ENCODE assay signal across 33 cellular contexts in the genomic region with DNA sequence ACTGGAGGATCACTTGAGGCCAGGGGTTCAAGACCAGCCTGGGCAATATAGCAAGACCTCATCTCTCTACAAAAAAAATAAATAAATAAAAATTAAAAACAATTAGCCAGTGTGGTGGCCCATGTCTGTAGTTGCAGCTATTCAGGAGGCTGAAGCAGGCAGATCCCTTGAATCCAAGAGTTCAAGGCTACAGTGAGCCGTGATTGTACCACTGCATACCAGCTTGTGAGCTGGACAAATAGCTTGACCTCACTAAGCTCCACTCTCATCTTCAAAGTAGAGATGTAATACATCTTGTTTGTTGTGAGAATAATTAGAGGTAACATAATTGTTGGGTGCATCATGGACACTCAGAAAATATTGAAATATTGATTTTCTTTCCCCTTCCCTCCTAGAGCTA.
"Had no signal": no experiment of that assay in that cellular context is flagged by ENCODE, and none has a peak within 500 bp of the region (broad histone marks: within the 10 kb centered on the region; RNA-seq: fewer than 3 reads in every experiment).

No MANE protein-coding gene starts in this region.

- H3K27ac ChIP-seq: adrenal gland, ascending aorta, body of pancreas, brain microvascular endothelial cell, breast epithelium, cardiac muscle cell had no signal

- H3K4me1 ChIP-seq: adrenal gland, body of pancreas, breast epithelium had no signal

- DNase-seq: activated effector memory CD4-positive, alpha-beta T cell treated with anti-CD3 and anti-CD28 coated beads, Interleukin-2, amount 50 U/mL, for 16 hours; activated effector memory CD4-positive, alpha-beta T cell treated with Interleukin-2 at 50 U/mL for 16 hours; activated gamma-delta T cell; activated gamma-delta T cell treated with Interleukin-2 at 50 U/mL for 16 hours; activated naive CD4-positive, alpha-beta T cell; activated naive CD4-positive, alpha-beta T cell treated with anti-CD3 and anti-CD28 coated beads for 36 hours; activated naive CD4-positive, alpha-beta T cell treated with anti-CD3 and anti-CD28 coated beads, Interleukin-2, amount 10 ng/mL, durations not matched to agents 7 days and 5 days; activated naive CD4-positive, alpha-beta T cell treated with anti-CD3 and anti-CD28 coated beads, Interleukin-2, amount 50 U/mL, for 16 hours; activated naive CD4-positive, alpha-beta T cell treated with Interleukin-2 at 50 U/mL for 16 hours; activated naive CD8-positive, alpha-beta T cell treated with anti-CD3 and anti-CD28 coated beads for 36 hours; activated naive CD8-positive, alpha-beta T cell treated with anti-CD3 and anti-CD28 coated beads, Interleukin-2, amount 10 ng/mL, durations not matched to agents 7 days and 5 days; activated naive CD8-positive, alpha-beta T cell treated with anti-CD3 and anti-CD28 coated beads, Interleukin-2, amount 50 U/mL, for 24 hours; activated T-cell treated with anti-CD3 and anti-CD28 coated beads, Interleukin-2, amount 50 U/mL, for 1 hour; activated T-cell treated with anti-CD3 and anti-CD28 coated beads, Interleukin-2, amount 50 U/mL, for 24 hours; activated T-cell treated with anti-CD3 and anti-CD28 coated beads, Interleukin-2, amount 50 U/mL, for 4 hours; activated T-cell treated with anti-CD3 and anti-CD28 coated beads, Interleukin-2, amount 50 U/mL, for 48 hours; activated T-cell treated with anti-CD3 and anti-CD28 coated beads, Interleukin-2, amount 50 U/mL, for 72 hours; adrenal gland; amniotic stem cell; amygdala; anterior cingulate cortex; aorta; body of pancreas; brain microvascular endothelial cell; caudate nucleus; central memory CD4-positive, alpha-beta T cell; cerebellar nuclear complex had no signal

- H3K4me3 ChIP-seq: adrenal gland, ascending aorta, body of pancreas, breast epithelium, cardiac muscle cell had no signal

- H3K36me3 ChIP-seq: adrenal gland, ascending aorta, brain microvascular endothelial cell, breast epithelium, cardiac muscle cell had no signal

- H3K9me3 ChIP-seq: adrenal gland, ascending aorta, body of pancreas, breast epithelium had no signal

- FAIRE-seq: bronchial epithelial cell had no signal

- H3K27me3 ChIP-seq: adrenal gland, ascending aorta, body of pancreas, brain microvascular endothelial cell, breast epithelium, cardiac muscle cell had no signal

- ATAC-seq: activated naive CD4-positive, alpha-beta T cell treated with anti-CD3 and anti-CD28 coated beads, Interleukin-2, amount 50 U/mL, for 72 hours; activated naive CD8-positive, alpha-beta T cell treated with anti-CD3 and anti-CD28 coated beads, Interleukin-2, amount 50 U/mL, for 24 hours; activated T-cell treated with anti-CD3 and anti-CD28 coated beads, Interleukin-2, amount 50 U/mL, for 4 hours; activated T-cell treated with anti-CD3 and anti-CD28 coated beads, Interleukin-2, amount 50 U/mL, for 72 hours; activated T-helper 17 cell treated with anti-CD3 and anti-CD28 coated beads, Interleukin-2, amount 50 U/mL, for 72 hours; body of pancreas had no signal
